In genomic region chr20:62805365-62805710, GRCh38 we compare ENCODE assay signal across 1 cellular context.
A peak's percentile ranks its signal among the peaks of the same experiment; 100 is the strongest.
TF ChIP-seq lines count a peak whose summit lies in the region.

No MANE protein-coding gene starts in this region.

TF ChIP-seq in HepG2, 621 proteins besides CTCF, POLR2A, EP300 and RAD21 (continued from another document):
- TF ChIP-seq ATF5 (CRISPR knock-in tag; IDR thresholded peaks at IDR 0.05; ENCODE audit: low read depth) (no peak), NR1H2 (CRISPR knock-in tag; IDR thresholded peaks at IDR 0.05; ENCODE audit: borderline replicate concordance, low read depth) (no peak), ZNF253 (CRISPR knock-in tag; IDR thresholded peaks at IDR 0.05; ENCODE audit: borderline replicate concordance) (0 out of 2 replicates have a peak, but pooled peaks have one; percentile 31), ZNF766 (CRISPR knock-in tag; IDR thresholded peaks at IDR 0.05; ENCODE audit: borderline replicate concordance) (no peak), ZSCAN22 (CRISPR knock-in tag; IDR thresholded peaks at IDR 0.05) (no peak), HIC2 (CRISPR knock-in tag; IDR thresholded peaks at IDR 0.05; ENCODE audit: low read depth) (no peak), ZFP36 (IDR thresholded peaks at IDR 0.05; ENCODE audit: borderline replicate concordance, low read depth, low read length, partially characterized antibody) (no peak), HMGXB4 (CRISPR knock-in tag; IDR thresholded peaks at IDR 0.05; ENCODE audit: borderline replicate concordance in 1 of 2, low read depth in 1 of 2) (peak in 1 of 2 experiments; percentile 1; a peak in 1 of 4 replicates), ATF1 (CRISPR knock-in tag; IDR thresholded peaks at IDR 0.05) (no peak), ZSCAN21 (CRISPR knock-in tag; IDR thresholded peaks at IDR 0.05; ENCODE audit: borderline replicate concordance) (peak; percentile 47; the same call in 1 of the 2 replicates), ZNF354B (CRISPR knock-in tag; IDR thresholded peaks at IDR 0.05) (no peak), ZNF737 (CRISPR knock-in tag; IDR thresholded peaks at IDR 0.05; ENCODE audit: borderline replicate concordance) (no peak), ZFAT (CRISPR knock-in tag; conservative IDR thresholded peaks at IDR 0.05) (no peak)
